In genomic region chr15:28914046-28914445, GRCh38 we compare ENCODE assay signal across 17 cellular contexts. TPM values are rescaled to one million over a fixed set of nuclear protein-coding genes. Genes with fewer than 3 reads are reported as not detected.
DNase-seq lines count a peak whose midpoint lies in the region; ATAC-seq and TF ChIP-seq lines count a peak whose summit lies in the region.
"Had no signal": no experiment of that assay in that cellular context is flagged by ENCODE, and none has a peak within 500 bp of the region (broad histone marks: within the 10 kb centered on the region; RNA-seq: fewer than 3 reads in every experiment).

No MANE protein-coding gene starts in this region.

- H2BK5ac ChIP-seq in trophoblast cell (ENCODE audit: low read depth, low read length, poor library complexity) = no peak overlapping the region

- DNase-seq in activated effector memory CD4-positive, alpha-beta T cell treated with anti-CD3 and anti-CD28 coated beads, Interleukin-2, amount 50 U/mL, for 16 hours = peak; percentile 37
- DNase-seq in activated effector memory CD4-positive, alpha-beta T cell treated with Interleukin-2 at 50 U/mL for 16 hours = no peak
- no peak for DNase-seq in endothelial cell (ENCODE audit: low spot score)
- peak; percentile 31 for DNase-seq in posterior vena cava (ENCODE audit: low spot score)
- DNase-seq in thyroid gland = no peak
- DNase-seq in trophoblast cell = no peak
- DNase-seq: 8988T, GDM1, MM.1S, NCI-H1092 treated with DMSO at 0.1 percent for 48 hours, NCI-H1694 treated with DMSO at 0.1 percent for 48 hours, NCI-H2107, NCI-H2227 treated with DMSO at 0.1 percent for 48 hours had no signal

- H3K9ac ChIP-seq in Loucy (ENCODE audit: low read depth, low read length, poor library complexity, severe bottlenecking) = peak overlapping the region; percentile 80
- no peak overlapping the region for H3K9ac ChIP-seq in trophoblast cell (ENCODE audit: low read length)
- H3K9ac ChIP-seq: KMS-11 had no signal

- H3K79me2 ChIP-seq in Loucy (ENCODE audit: insufficient read depth, low read length) (no peaks in the 10 kb centered on the region), trophoblast cell (ENCODE audit: control insufficient read depth, insufficient read depth, low read length, poor library complexity) (no peaks in the 10 kb centered on the region)

- no peak overlapping the region for H2AFZ ChIP-seq in Loucy (ENCODE audit: low read length)
- no peak overlapping the region for H2AFZ ChIP-seq in trophoblast cell (ENCODE audit: insufficient read depth, low read length, poor library complexity)

- H3K27ac ChIP-seq in thyroid gland = no peak overlapping the region
- H3K27ac ChIP-seq in trophoblast cell (ENCODE audit: low read depth, low read length) = no peak overlapping the region
- H3K27ac ChIP-seq: KMS-11 had no signal

- H3K4me3 Mint-ChIP-seq in endothelial cell (ENCODE audit: unreplicated experiment) = no peak overlapping the region

- H3K18ac ChIP-seq in trophoblast cell (ENCODE audit: low read length) = no peak overlapping the region

- 71 to 77% methylated on average over 3 of the region's 3 CpGs for WGBS in thyroid gland, 2 donors
- WGBS in trophoblast cell (ENCODE audit: extremely low coverage, insufficient coverage, insufficient read length) = no CpG with 5 or more reads among the region's 3 CpGs

- H3K27me3 Mint-ChIP-seq in endothelial cell (ENCODE audit: unreplicated experiment) = peaks cover 3% of the 10 kb centered on the region

- no peak overlapping the region for H2BK12ac ChIP-seq in trophoblast cell (ENCODE audit: low read length)

- H4K91ac ChIP-seq in trophoblast cell (ENCODE audit: low read depth, low read length) = no peak overlapping the region

- H2BK120ac ChIP-seq in trophoblast cell (ENCODE audit: insufficient read depth, low read length, poor library complexity) = no peak overlapping the region

- no peak for ATAC-seq in GM21825 (IDR thresholded peaks at IDR 0.05; ENCODE audit: unreplicated experiment)
- ATAC-seq: GM12878 had no signal

- H3K79me1 ChIP-seq in trophoblast cell (ENCODE audit: low read length) = no peaks in the 10 kb centered on the region

- no peak overlapping the region for H3K14ac ChIP-seq in trophoblast cell (ENCODE audit: low read length)

- H3K36me3 Mint-ChIP-seq in endothelial cell (ENCODE audit: low read depth, unreplicated experiment) = peaks cover 7% of the 10 kb centered on the region

- H3K4me1 Mint-ChIP-seq in endothelial cell (ENCODE audit: unreplicated experiment) = peaks cover 37% of the 10 kb centered on the region

- H4K20me1 ChIP-seq in Loucy (ENCODE audit: insufficient read depth, low read length, poor library complexity, severe bottlenecking) = no peaks in the 10 kb centered on the region

- no peak for TF ChIP-seq POLR2A in thyroid gland (IDR thresholded peaks at IDR 0.05)

- H3K27me3 ChIP-seq in Loucy (ENCODE audit: insufficient read depth, low read length, poor library complexity, severe bottlenecking) (no peaks in the 10 kb centered on the region), thyroid gland (no peaks in the 10 kb centered on the region), trophoblast cell (ENCODE audit: insufficient read depth, low read length) (no peaks in the 10 kb centered on the region)

- H3K9me3 Mint-ChIP-seq in endothelial cell (ENCODE audit: unreplicated experiment) = no peaks in the 10 kb centered on the region

- H4K12ac ChIP-seq in trophoblast cell (ENCODE audit: low read depth, low read length) = no peak overlapping the region

- H4K8ac ChIP-seq in trophoblast cell (ENCODE audit: low read depth, low read length) = no peak overlapping the region

- H3K4me1 ChIP-seq in Loucy (ENCODE audit: insufficient read depth, low read length, poor library complexity, severe bottlenecking) = peaks cover 68% of the 10 kb centered on the region
- no peaks in the 10 kb centered on the region for H3K4me1 ChIP-seq in thyroid gland
- H3K4me1 ChIP-seq in trophoblast cell (ENCODE audit: control insufficient read depth in 1 of 2, insufficient read depth in 2 of 2, low read length in 2 of 2) = no peaks in the 10 kb centered on the region

- no peak overlapping the region for H2AK5ac ChIP-seq in trophoblast cell (ENCODE audit: low read length)

- H3K23ac ChIP-seq in trophoblast cell (ENCODE audit: low read length) = no peak overlapping the region

- H3K4me2 ChIP-seq in Loucy (ENCODE audit: low read depth, low read length, poor library complexity, severe bottlenecking) (peak overlapping the region; percentile 87), trophoblast cell (ENCODE audit: low read length) (no peak overlapping the region)
- H3K4me2 ChIP-seq: KMS-11 had no signal

- TF ChIP-seq CTCF in Loucy (conservative IDR thresholded peaks at IDR 0.05; ENCODE audit: low read length) (no peak), endothelial cell (IDR thresholded peaks at IDR 0.05; ENCODE audit: unreplicated experiment) (no peak), thyroid gland (IDR thresholded peaks at IDR 0.05) (no peak)

- H3K4me3 ChIP-seq in Loucy (ENCODE audit: low read length, poor library complexity, severe bottlenecking) (no peak overlapping the region), thyroid gland (replicated peaks in 1 of 3) (no peak overlapping the region), trophoblast cell (ENCODE audit: low read depth, low read length) (no peak overlapping the region)
- H3K4me3 ChIP-seq: GM12878 had no signal

- H3F3A ChIP-seq in Loucy (ENCODE audit: low read depth) = peaks cover 19% of the 10 kb centered on the region

- H3K9me2 ChIP-seq in Loucy (replicated peaks; ENCODE audit: low read depth, low read length) = no peaks in the 10 kb centered on the region

- peak overlapping the region; percentile 18 for H3K27ac Mint-ChIP-seq in endothelial cell (ENCODE audit: unreplicated experiment)

- H3K9me3 ChIP-seq in Loucy (ENCODE audit: insufficient read depth, low read depth, low read length) = no peaks in the 10 kb centered on the region
- H3K9me3 ChIP-seq in thyroid gland = no peaks in the 10 kb centered on the region
- H3K9me3 ChIP-seq in trophoblast cell (ENCODE audit: insufficient read depth, low read depth, low read length) = peaks cover 6% of the 10 kb centered on the region

- intact Hi-C loops in posterior vena cava (cut with DNase I) (loop anchor here in 1 of 2 donors (5.0 kb wide), 1 partner anchor 1842 kb away; no protein-coding TSS in a partner anchor), thyroid gland (cut with DNase I) (no loop called here)

- H3K36me3 ChIP-seq in Loucy (ENCODE audit: insufficient read depth, low read length) (no peaks in the 10 kb centered on the region), thyroid gland (no peaks in the 10 kb centered on the region), trophoblast cell (ENCODE audit: control insufficient read depth in 1 of 2, insufficient read depth in 2 of 2, low read length in 2 of 2) (no peaks in the 10 kb centered on the region)

- no peak overlapping the region for H3K4ac ChIP-seq in trophoblast cell (ENCODE audit: low read depth, low read length)

RNA-seq across cellular contexts. Expression of gene APBA2, which starts 28.3 kb away (rescaled TPM):
- total RNA-seq in endothelial cell (ENCODE audit: unreplicated experiment) = 33.1 TPM
- 1 to 10 TPM; 2.7 to 4.0 TPM for total RNA-seq in posterior vena cava
- total RNA-seq in thyroid gland = 10 to 100 TPM in 2 of 4 donors, 1 to 10 TPM in 2; 7.7 to 14.4 (median 11.6) TPM
- 1.6 and 1.7 TPM in 2 replicates for polyA plus RNA-seq in trophoblast cell (2013)

Comparison
In these comparisons a context has a peak if more than half of its experiments do, and no peak if none do; other contexts are left out.
1. DNase-seq: peak in activated effector memory CD4-positive, alpha-beta T cell treated with anti-CD3 and anti-CD28 coated beads, Interleukin-2, amount 50 U/mL, for 16 hours (single experiment) and posterior vena cava (single experiment); none in activated effector memory CD4-positive, alpha-beta T cell treated with Interleukin-2 at 50 U/mL for 16 hours (single experiment), endothelial cell (single experiment), thyroid gland (0 of 2) and trophoblast cell (0 of 2).